20 cellular contexts compared by ENCODE assay signal in genomic region chr15:47964229-47964628, GRCh38.
"Had no signal": no experiment of that assay in that cellular context is flagged by ENCODE, and none has a peak within 500 bp of the region (broad histone marks: within the 10 kb centered on the region; RNA-seq: fewer than 3 reads in every experiment).

No MANE protein-coding gene starts in this region.

- DNase-seq: activated B cell treated with CpG ODN at 0.5 μM for 24 hours; activated CD4-positive, alpha-beta memory T cell treated with anti-CD3 and anti-CD28 coated beads for 36 hours; activated CD4-positive, alpha-beta T cell treated with anti-CD3 and anti-CD28 coated beads, Interleukin-2, amount 10 ng/mL, durations not matched to agents 7 days and 5 days; activated CD8-positive, alpha-beta memory T cell treated with anti-CD3 and anti-CD28 coated beads for 24 hours; activated gamma-delta T cell; activated naive CD4-positive, alpha-beta T cell treated with anti-CD3 and anti-CD28 coated beads for 36 hours; activated T-cell treated with anti-CD3 and anti-CD28 coated beads, Interleukin-2, amount 50 U/mL, for 4 hours; amygdala; IMR-90; Kasumi-1; KBM-7; NCI-H1694; NCI-H2029; NCI-H2227 treated with DMSO at 0.1 percent for 48 hours; NCI-H510A; NCI-H526 treated with DMSO at 0.1 percent for 48 hours; SIG-M5; T-cell; T-helper 2 cell; T1000 had no signal

- ATAC-seq: activated T-cell treated with anti-CD3 and anti-CD28 coated beads, Interleukin-2, amount 50 U/mL, for 4 hours; T-cell had no signal
